Comparison of ENCODE assay signal across 1 cellular context in the genomic region with DNA sequence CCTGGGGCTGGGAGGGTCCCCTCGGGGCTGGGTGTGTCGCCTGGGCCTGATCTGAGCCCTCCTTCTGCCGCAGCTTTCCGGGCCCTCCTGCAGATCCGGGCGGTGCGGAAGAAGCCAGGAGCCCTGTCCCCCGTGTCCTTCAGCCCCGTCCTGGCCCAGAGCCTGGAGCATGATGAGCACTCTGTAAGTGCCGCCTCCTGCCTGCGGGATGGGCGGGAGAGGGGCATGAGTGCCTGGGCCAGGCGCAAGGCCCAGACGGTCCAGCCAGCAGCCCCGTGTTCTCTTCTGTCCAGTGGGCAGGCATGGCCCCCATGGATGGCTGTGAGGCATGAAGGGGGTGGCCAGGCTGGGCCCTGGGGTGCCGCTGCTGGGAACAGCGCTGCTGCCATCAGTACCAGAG.
A peak's percentile ranks its signal among the peaks of the same experiment; 100 is the strongest.
TF ChIP-seq lines count a peak whose summit lies in the region.

No MANE protein-coding gene starts in this region.

TF ChIP-seq in HepG2, 621 proteins besides CTCF, POLR2A, EP300 and RAD21:
- TF ChIP-seq ZNF589 (CRISPR knock-in tag; conservative IDR thresholded peaks at IDR 0.05) (no peak), AGO2 (optimal IDR thresholded peaks at IDR 0.05; ENCODE audit: low read depth, low read length) (peak; percentile 60), SP1 (IDR thresholded peaks at IDR 0.05) (no peak), SP1 (CRISPR knock-in tag; IDR thresholded peaks at IDR 0.05) (no peak)
